In the genomic region with DNA sequence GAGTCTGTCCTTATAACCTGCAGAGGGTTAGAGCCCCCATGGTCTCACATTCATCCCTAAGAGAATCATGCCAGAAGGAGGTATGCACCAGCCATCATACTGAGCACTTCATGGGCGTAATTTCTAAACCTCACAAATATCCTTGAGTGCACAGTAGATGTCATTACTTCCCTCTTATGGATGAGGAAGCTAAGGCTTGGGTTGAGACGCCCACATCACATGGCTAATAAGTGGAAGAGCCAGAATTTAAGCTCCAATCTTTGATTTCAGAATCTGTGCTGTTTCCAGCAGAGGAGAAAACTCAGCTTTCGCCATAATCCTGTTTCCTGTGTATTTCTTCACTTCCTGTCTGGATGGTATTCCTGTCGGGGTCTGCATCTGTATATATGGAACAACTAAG, we compare ENCODE assay signal across 12 cellular contexts. TPM values are rescaled to one million over a fixed set of nuclear protein-coding genes. Genes with fewer than 3 reads are reported as not detected.
DNase-seq lines count a peak whose midpoint lies in the region; ATAC-seq, FAIRE-seq and TF ChIP-seq lines count a peak whose summit lies in the region.
"Had no signal": no experiment of that assay in that cellular context is flagged by ENCODE, and none has a peak within 500 bp of the region (broad histone marks: within the 10 kb centered on the region; RNA-seq: fewer than 3 reads in every experiment).

No MANE protein-coding gene starts in this region.

- intact Hi-C loops in kidney (cut with DNase I) (loop anchor here (5.0 kb wide), 1 partner anchor 50 kb away; no protein-coding TSS in a partner anchor), stomach (cut with DNase I; ENCODE audit: low total_unique reads) (loop anchor here (5.0 to 10.0 kb wide), 2 partner anchors 55 to 237 kb away; no protein-coding TSS in a partner anchor)

- H3K9me3 ChIP-seq in kidney (ENCODE audit: control insufficient read depth in 1 of 2, low read length in 2 of 2) (no peaks in the 10 kb centered on the region), stomach (no peaks in the 10 kb centered on the region)

- ATAC-seq in T-cell (replicated peaks in 1 of 4) (no peak), GM18502 (IDR thresholded peaks at IDR 0.05; ENCODE audit: poor library complexity, unreplicated experiment) (no peak), GM18907 (IDR thresholded peaks at IDR 0.05; ENCODE audit: unreplicated experiment) (no peak)

- H3K36me3 ChIP-seq in kidney (ENCODE audit: control insufficient read depth in 1 of 2, insufficient read depth in 2 of 2, low read length in 2 of 2) (peaks cover 38 to 44% of the 10 kb centered on the region in 2 donors), stomach (peaks cover 33 to 65% (median 61%) of the 10 kb centered on the region in 4 donors)

- peaks cover 51% of the 10 kb centered on the region for H3K36me3 Mint-ChIP-seq in activated CD4-positive, alpha-beta T cell treated with anti-CD3 and anti-CD28 coated beads, Interleukin-2, amount 10 ng/mL, durations not matched to agents 7 days and 5 days (ENCODE audit: low read depth)
- peaks cover 25% of the 10 kb centered on the region for H3K36me3 Mint-ChIP-seq in T-cell

- no peak for TF ChIP-seq EP300 in stomach (IDR thresholded peaks at IDR 0.05)

- no peak for TF ChIP-seq POLR2A in stomach (IDR thresholded peaks at IDR 0.05)

- no peak for TF ChIP-seq CTCF in kidney (IDR thresholded peaks at IDR 0.05; ENCODE audit: borderline replicate concordance, extremely low read depth, insufficient read depth)
- TF ChIP-seq CTCF in stomach (IDR thresholded peaks at IDR 0.05): no peak

- H3K27me3 ChIP-seq in stomach: no peaks in the 10 kb centered on the region
- H3K27me3 ChIP-seq: cardiac muscle cell had no signal

- H3K27me3 Mint-ChIP-seq in activated CD4-positive, alpha-beta T cell treated with anti-CD3 and anti-CD28 coated beads, Interleukin-2, amount 10 ng/mL, durations not matched to agents 7 days and 5 days: no peaks in the 10 kb centered on the region
- no peaks in the 10 kb centered on the region for H3K27me3 Mint-ChIP-seq in T-cell

- H3K27ac Mint-ChIP-seq in activated CD4-positive, alpha-beta T cell treated with anti-CD3 and anti-CD28 coated beads, Interleukin-2, amount 10 ng/mL, durations not matched to agents 7 days and 5 days: peak overlapping the region; percentile 54
- H3K27ac Mint-ChIP-seq in T-cell: peak overlapping the region; percentile 95 to 98

- CTCF ChIA-PET in activated CD4-positive, alpha-beta T cell treated with anti-CD3 and anti-CD28 coated beads, Interleukin-2, amount 10 ng/mL, durations not matched to agents 7 days and 5 days (lab: Charles Lee): interaction anchor here (1.9 to 11.9 kb wide), 4 partner anchors 9 to 237 kb away, joined by 5 to 105 read pairs (median 9); no protein-coding TSS in a partner anchor
- CTCF ChIA-PET in T-cell (lab: Charles Lee): interaction anchor here (1.5 to 11.9 kb wide), 4 partner anchors 50 to 97 kb away, joined by 4 to 140 read pairs (median 46); no protein-coding TSS in a partner anchor

- no peaks in the 10 kb centered on the region for H3K9me3 Mint-ChIP-seq in activated CD4-positive, alpha-beta T cell treated with anti-CD3 and anti-CD28 coated beads, Interleukin-2, amount 10 ng/mL, durations not matched to agents 7 days and 5 days
- no peaks in the 10 kb centered on the region for H3K9me3 Mint-ChIP-seq in T-cell

- no peak overlapping the region for H3K4me3 Mint-ChIP-seq in activated CD4-positive, alpha-beta T cell treated with anti-CD3 and anti-CD28 coated beads, Interleukin-2, amount 10 ng/mL, durations not matched to agents 7 days and 5 days
- H3K4me3 Mint-ChIP-seq in T-cell: no peak overlapping the region

- H3K27ac ChIP-seq in kidney (ENCODE audit: low read depth in 2 of 2, low read length in 2 of 2) (peak overlapping the region; percentile 0 to 18), stomach (peak overlapping the region in 3 of 5 donors; percentile 63 to 96 (median 83))

- 63 to 84% (median 75%) methylated on average over 4 of the region's 4 CpGs for WGBS in stomach, 5 donors

- no peak for DNase-seq in activated CD4-positive, alpha-beta T cell treated with anti-CD3 and anti-CD28 coated beads, Interleukin-2, amount 10 ng/mL, durations not matched to agents 7 days and 5 days
- DNase-seq in activated CD4-positive, alpha-beta T cell treated with anti-CD3 and anti-CD28 coated beads, Interleukin-2, amount 50 U/mL, for 1 hour: no peak
- no peak for DNase-seq in T-cell
- no peak for DNase-seq in kidney
- DNase-seq in stomach: no peak
- DNase-seq in NCI-H2081 (lab: John Stamatoyannopoulos, UW): no peak
- DNase-seq: NCI-H2029; nucleus accumbens; stimulated activated CD4-positive, alpha-beta T cell treated with anti-CD3 and anti-CD28 coated beads, Interleukin-1b, Interleukin-23, amount 100 ng/mL, for 48 hours had no signal

- FAIRE-seq in kidney (lab: Jason Lieb, UNC): no peak

- H3K9ac ChIP-seq in kidney (ENCODE audit: low read length in 2 of 2): no peak overlapping the region

- H3K4me3 ChIP-seq in kidney (ENCODE audit: low read length in 2 of 2): no peak overlapping the region
- H3K4me3 ChIP-seq in stomach: no peak overlapping the region
- H3K4me3 ChIP-seq: cardiac muscle cell had no signal

- H3K4me1 Mint-ChIP-seq in activated CD4-positive, alpha-beta T cell treated with anti-CD3 and anti-CD28 coated beads, Interleukin-2, amount 10 ng/mL, durations not matched to agents 7 days and 5 days: peaks cover 79% of the 10 kb centered on the region
- peaks cover 61 to 87% (median 78%) of the 10 kb centered on the region in 3 donors for H3K4me1 Mint-ChIP-seq in T-cell

- H3K4me1 ChIP-seq in kidney (ENCODE audit: control insufficient read depth in 1 of 2, insufficient read depth in 1 of 2, low read depth in 1 of 2, low read length in 2 of 2) (peaks cover 23 to 25% of the 10 kb centered on the region in 2 donors), stomach (peaks cover 8 to 60% (median 31%) of the 10 kb centered on the region in 4 donors)

- POLR2A ChIA-PET in activated CD4-positive, alpha-beta T cell treated with anti-CD3 and anti-CD28 coated beads, Interleukin-2, amount 10 ng/mL, durations not matched to agents 7 days and 5 days (lab: Charles Lee): interaction anchor here (0.7 kb wide), 1 partner anchor 488 kb away, joined by 4 read pairs; no protein-coding TSS in a partner anchor
- POLR2A ChIA-PET in T-cell (lab: Charles Lee): interaction anchor here in 1 of 2 donors (0.6 kb wide), 1 partner anchor 57 kb away, joined by 4 read pairs; no protein-coding TSS in a partner anchor

RNA-seq across cellular contexts. Expression of gene ISCU, which starts 5.0 kb away (rescaled TPM):
- total RNA-seq in activated CD4-positive, alpha-beta T cell treated with anti-CD3 and anti-CD28 coated beads, Interleukin-2, amount 10 ng/mL, durations not matched to agents 7 days and 5 days: 10 to 100 TPM; 60.8 to 66.0 TPM
- 100 to 1,000 TPM; 108 to 190 (median 130) TPM for total RNA-seq in T-cell
- total RNA-seq in kidney: 183 TPM
- polyA plus RNA-seq in kidney (ENCODE audit: insufficient read depth, low read depth, low replicate concordance): 511 TPM
- total RNA-seq in stomach: 100 to 1,000 TPM in 3 of 5 donors, 10 to 100 TPM in 2; 83.3 to 251 (median 154) TPM
- polyA plus RNA-seq in stomach: 100 to 1,000 TPM; 140 to 256 (median 177) TPM

RNA-seq across cellular contexts. Expression of gene SART3, which starts 6.4 kb away (rescaled TPM):
- total RNA-seq in activated CD4-positive, alpha-beta T cell treated with anti-CD3 and anti-CD28 coated beads, Interleukin-2, amount 10 ng/mL, durations not matched to agents 7 days and 5 days: 10 to 100 TPM; 63.0 to 72.6 TPM
- total RNA-seq in T-cell (100 to 1,000 TPM in 1 of 5 donors, 10 to 100 TPM in 4; 76.3 to 107 (median 84.9) TPM), kidney (59.1 TPM), stomach (100 to 1,000 TPM in 1 of 5 donors, 10 to 100 TPM in 4; 47.2 to 106 (median 56.2) TPM)
- polyA plus RNA-seq in kidney (ENCODE audit: insufficient read depth, low read depth, low replicate concordance) (14.9 TPM), stomach (10 to 100 TPM; 11.7 to 12.4 (median 12.0) TPM)

RNA-seq across cellular contexts. Expression of gene TMEM119, which starts 30.5 kb away (rescaled TPM):
- 1 to 10 TPM; 1.2 to 1.7 TPM for total RNA-seq in activated CD4-positive, alpha-beta T cell treated with anti-CD3 and anti-CD28 coated beads, Interleukin-2, amount 10 ng/mL, durations not matched to agents 7 days and 5 days
- total RNA-seq in T-cell: 1 to 10 TPM in 2 of 5 donors, under 1 TPM in 3; 0.13 to 3.9 (median 0.98) TPM
- total RNA-seq in kidney: 15.8 TPM
- polyA plus RNA-seq in kidney (ENCODE audit: insufficient read depth, low read depth, low replicate concordance): 4.1 TPM
- 10 to 100 TPM in 2 of 5 donors, under 1 TPM in 2, not detected in 1; 0.45 to 16.2 (median 6.0) TPM for total RNA-seq in stomach
- 10 to 100 TPM in 2 of 3 donors, 1 to 10 TPM in 1; 1.3 to 17.1 (median 14.8) TPM for polyA plus RNA-seq in stomach

RNA-seq across cellular contexts. Expression of gene FICD, which starts 52.3 kb away (rescaled TPM):
- 1 to 10 TPM; 5.6 to 6.8 TPM for total RNA-seq in activated CD4-positive, alpha-beta T cell treated with anti-CD3 and anti-CD28 coated beads, Interleukin-2, amount 10 ng/mL, durations not matched to agents 7 days and 5 days
- total RNA-seq in T-cell (1 to 10 TPM; 5.0 to 9.3 (median 7.8) TPM), kidney (8.5 TPM), stomach (10 to 100 TPM in 3 of 5 donors, 1 to 10 TPM in 2; 2.3 to 26.3 (median 14.2) TPM)
- polyA plus RNA-seq in kidney (ENCODE audit: insufficient read depth, low read depth, low replicate concordance) (5.1 TPM), stomach (1 to 10 TPM; 1.2 to 3.7 (median 1.4) TPM)
